In the genomic region with DNA sequence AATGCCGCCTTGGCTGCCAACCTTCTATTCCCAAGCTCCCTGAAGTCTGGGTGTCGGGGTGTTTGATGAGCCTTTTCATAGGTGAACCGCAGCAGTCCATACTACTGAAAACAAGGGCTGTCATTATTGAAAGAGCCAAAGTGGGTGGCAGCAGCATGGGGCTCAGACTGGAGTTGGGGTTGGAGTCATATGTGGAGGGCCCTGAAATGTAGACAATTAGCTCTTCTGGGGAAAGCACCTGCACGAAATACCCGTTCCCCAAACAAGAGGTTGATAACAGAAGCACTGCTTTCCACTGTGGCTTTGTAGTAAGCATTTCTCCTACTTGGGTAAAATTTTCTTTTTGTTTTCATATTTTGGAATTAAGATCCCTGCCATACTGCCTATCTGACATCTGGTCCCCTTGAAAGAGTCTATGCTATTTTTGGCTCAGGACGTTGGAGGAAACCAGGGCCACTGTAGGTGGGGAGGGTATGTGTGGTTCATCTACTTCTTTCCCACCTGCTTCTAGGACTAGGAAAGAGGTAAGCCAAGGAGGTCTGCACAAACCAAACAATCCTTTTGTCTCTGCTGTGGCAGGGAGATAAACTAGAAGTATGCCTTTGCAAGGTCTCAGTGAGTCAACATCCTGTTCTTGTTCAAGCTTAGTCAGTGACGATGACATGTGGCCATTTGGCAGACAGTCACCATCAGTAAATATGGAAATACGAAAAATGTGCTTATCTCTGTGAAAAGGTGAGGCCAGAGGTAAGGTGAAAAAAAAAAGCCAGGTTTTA, we compare ENCODE assay signal across 1 cellular context.
TF ChIP-seq lines count a peak whose summit lies in the region.

No MANE protein-coding gene starts in this region.

TF ChIP-seq in K562, 482 proteins besides CTCF, POLR2A, EP300 and RAD21 (continued from another document):
- TF ChIP-seq POLR2AphosphoS5 (IDR thresholded peaks at IDR 0.05; ENCODE audit: control insufficient read depth, insufficient read depth, low read depth, low read length) (peak; percentile 33; the same call in 1 of the 2 replicates), MLX (CRISPR knock-in tag; conservative IDR thresholded peaks at IDR 0.05) (no peak), SIN3A (IDR thresholded peaks at IDR 0.05; ENCODE audit: borderline replicate concordance in 2 of 2, control insufficient read depth in 1 of 2, low read depth in 2 of 2, low read length in 2 of 2) (no peak), TAL1 (IDR thresholded peaks at IDR 0.05) (peak; percentile 62; the same call in 1 of the 2 replicates), CCAR2 (IDR thresholded peaks at IDR 0.05; ENCODE audit: low read depth, low read length) (no peak), ERF (CRISPR knock-in tag; IDR thresholded peaks at IDR 0.05) (no peak), RFX7 (CRISPR knock-in tag; IDR thresholded peaks at IDR 0.05) (no peak), CREM (IDR thresholded peaks at IDR 0.05; ENCODE audit: low read depth) (peak; percentile 11; the same call in 1 of the 2 replicates), KDM4B (IDR thresholded peaks at IDR 0.05; ENCODE audit: borderline replicate concordance in 2 of 2, low read depth in 1 of 2) (no peak), TAF7 (tag; IDR thresholded peaks at IDR 0.05) (no peak), MEIS2 (IDR thresholded peaks at IDR 0.05; ENCODE audit: partially characterized antibody) (peak; percentile 26), ZZZ3 (IDR thresholded peaks at IDR 0.05) (no peak), CREB1 (IDR thresholded peaks at IDR 0.05) (0 out of 2 replicates have a peak, but pooled peaks have one; percentile 22), CREB1 (CRISPR knock-in tag; IDR thresholded peaks at IDR 0.05) (no peak), ZNF695 (CRISPR knock-in tag; IDR thresholded peaks at IDR 0.05) (no peak), MAFK (IDR thresholded peaks at IDR 0.05; ENCODE audit: low read length) (no peak), KDM5B (IDR thresholded peaks at IDR 0.05; ENCODE audit: insufficient replicate concordance, low read depth, low read length) (no peak), ZNF79 (CRISPR knock-in tag; IDR thresholded peaks at IDR 0.05; ENCODE audit: low read depth) (no peak), ZBED1 (IDR thresholded peaks at IDR 0.05) (no peak), TRIM24 (IDR thresholded peaks at IDR 0.05) (0 out of 4 replicates have a peak, but pooled peaks of 1 of the 2 experiments have one; percentile 26), KAT2B (IDR thresholded peaks at IDR 0.05; ENCODE audit: low read depth, low read length) (no peak), NFIC (IDR thresholded peaks at IDR 0.05) (0 out of 2 replicates have a peak, but pooled peaks have one; percentile 26), SOX6 (IDR thresholded peaks at IDR 0.05) (peak; percentile 24; the same call in 1 of the 2 replicates), ZNF589 (CRISPR knock-in tag; IDR thresholded peaks at IDR 0.05; ENCODE audit: low read depth) (0 out of 2 replicates have a peak, but pooled peaks have one; percentile 24), NFIX (CRISPR knock-in tag; IDR thresholded peaks at IDR 0.05; ENCODE audit: low read depth) (no peak), ZNF324 (CRISPR knock-in tag; IDR thresholded peaks at IDR 0.05) (no peak), DPF2 (IDR thresholded peaks at IDR 0.05) (peak; percentile 58), SP2 (IDR thresholded peaks at IDR 0.05; ENCODE audit: extremely low read depth, low read depth, low read length, poor library complexity, severe bottlenecking) (no peak), TCF3 (CRISPR knock-in tag; IDR thresholded peaks at IDR 0.05) (peak; percentile 75), ARID1B (IDR thresholded peaks at IDR 0.05) (peak; percentile 72; the same call in 1 of the 2 replicates), HDGF (IDR thresholded peaks at IDR 0.05) (no peak), NCOR1 (IDR thresholded peaks at IDR 0.05) (0 out of 2 replicates have a peak, but pooled peaks have one; percentile 35), KLF10 (CRISPR knock-in tag; IDR thresholded peaks at IDR 0.05) (no peak), YBX1 (IDR thresholded peaks at IDR 0.05) (no peak), SETDB1 (IDR thresholded peaks at IDR 0.05; ENCODE audit: low read length) (no peak), TEAD4 (IDR thresholded peaks at IDR 0.05; ENCODE audit: low read length) (peak; percentile 61), TEAD4 (CRISPR knock-in tag; IDR thresholded peaks at IDR 0.05; ENCODE audit: borderline replicate concordance) (no peak), HMG20B (CRISPR knock-in tag; IDR thresholded peaks at IDR 0.05) (no peak), CBFA2T2 (conservative IDR thresholded peaks at IDR 0.05) (peak; percentile 70), DMBX1 (CRISPR knock-in tag; IDR thresholded peaks at IDR 0.05; ENCODE audit: borderline replicate concordance) (no peak), JUND (IDR thresholded peaks at IDR 0.05; ENCODE audit: borderline replicate concordance, low read depth, low read length) (peak; percentile 6; the same call in 1 of the 2 replicates), JUND (tag; IDR thresholded peaks at IDR 0.05; ENCODE audit: borderline replicate concordance, low read depth, low read length) (no peak), EP400 (IDR thresholded peaks at IDR 0.05) (no peak), ZNF232 (CRISPR knock-in tag; IDR thresholded peaks at IDR 0.05) (no peak), XRCC3 (IDR thresholded peaks at IDR 0.05) (no peak), ZNF212 (CRISPR knock-in tag; IDR thresholded peaks at IDR 0.05) (no peak), ELF1 (tag; IDR thresholded peaks at IDR 0.05) (no peak), HDAC6 (IDR thresholded peaks at IDR 0.05; ENCODE audit: low read depth, low read length) (no peak), ZNF639 (CRISPR knock-in tag; conservative IDR thresholded peaks at IDR 0.05 in 1 of 2, IDR thresholded peaks at IDR 0.05 in 1 of 2) (no peak), ZSCAN29 (IDR thresholded peaks at IDR 0.05) (no peak), FOSL1 (tag; conservative IDR thresholded peaks at IDR 0.05) (peak; percentile 89), ZEB2 (IDR thresholded peaks at IDR 0.05) (0 out of 2 replicates have a peak, but pooled peaks have one; percentile 24), HOXB6 (CRISPR knock-in tag; IDR thresholded peaks at IDR 0.05; ENCODE audit: borderline replicate concordance) (no peak)
- TF ChIP-seq, protein P1, sequence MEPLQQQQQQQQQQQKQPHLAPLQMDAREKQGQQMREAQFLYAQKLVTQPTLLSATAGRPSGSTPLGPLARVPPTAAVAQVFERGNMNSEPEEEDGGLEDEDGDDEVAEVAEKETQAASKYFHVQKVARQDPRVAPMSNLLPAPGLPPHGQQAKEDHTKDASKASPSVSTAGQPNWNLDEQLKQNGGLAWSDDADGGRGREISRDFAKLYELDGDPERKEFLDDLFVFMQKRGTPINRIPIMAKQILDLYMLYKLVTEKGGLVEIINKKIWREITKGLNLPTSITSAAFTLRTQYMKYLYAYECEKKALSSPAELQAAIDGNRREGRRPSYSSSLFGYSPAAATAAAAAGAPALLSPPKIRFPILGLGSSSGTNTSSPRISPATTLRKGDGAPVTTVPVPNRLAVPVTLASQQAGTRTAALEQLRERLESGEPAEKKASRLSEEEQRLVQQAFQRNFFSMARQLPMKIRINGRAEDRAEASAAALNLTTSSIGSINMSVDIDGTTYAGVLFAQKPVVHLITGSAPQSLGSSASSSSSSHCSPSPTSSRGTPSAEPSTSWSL (CRISPR knock-in tag; IDR thresholded peaks at IDR 0.05; ENCODE audit: borderline replicate concordance) = no peak
- TF ChIP-seq, protein P2, sequence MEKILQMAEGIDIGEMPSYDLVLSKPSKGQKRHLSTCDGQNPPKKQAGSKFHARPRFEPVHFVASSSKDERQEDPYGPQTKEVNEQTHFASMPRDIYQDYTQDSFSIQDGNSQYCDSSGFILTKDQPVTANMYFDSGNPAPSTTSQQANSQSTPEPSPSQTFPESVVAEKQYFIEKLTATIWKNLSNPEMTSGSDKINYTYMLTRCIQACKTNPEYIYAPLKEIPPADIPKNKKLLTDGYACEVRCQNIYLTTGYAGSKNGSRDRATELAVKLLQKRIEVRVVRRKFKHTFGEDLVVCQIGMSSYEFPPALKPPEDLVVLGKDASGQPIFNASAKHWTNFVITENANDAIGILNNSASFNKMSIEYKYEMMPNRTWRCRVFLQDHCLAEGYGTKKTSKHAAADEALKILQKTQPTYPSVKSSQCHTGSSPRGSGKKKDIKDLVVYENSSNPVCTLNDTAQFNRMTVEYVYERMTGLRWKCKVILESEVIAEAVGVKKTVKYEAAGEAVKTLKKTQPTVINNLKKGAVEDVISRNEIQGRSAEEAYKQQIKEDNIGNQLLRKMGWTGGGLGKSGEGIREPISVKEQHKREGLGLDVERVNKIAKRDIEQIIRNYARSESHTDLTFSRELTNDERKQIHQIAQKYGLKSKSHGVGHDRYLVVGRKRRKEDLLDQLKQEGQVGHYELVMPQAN (IDR thresholded peaks at IDR 0.05; ENCODE audit: borderline replicate concordance) = no peak
- TF ChIP-seq, protein P3, sequence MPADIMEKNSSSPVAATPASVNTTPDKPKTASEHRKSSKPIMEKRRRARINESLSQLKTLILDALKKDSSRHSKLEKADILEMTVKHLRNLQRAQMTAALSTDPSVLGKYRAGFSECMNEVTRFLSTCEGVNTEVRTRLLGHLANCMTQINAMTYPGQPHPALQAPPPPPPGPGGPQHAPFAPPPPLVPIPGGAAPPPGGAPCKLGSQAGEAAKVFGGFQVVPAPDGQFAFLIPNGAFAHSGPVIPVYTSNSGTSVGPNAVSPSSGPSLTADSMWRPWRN (IDR thresholded peaks at IDR 0.05; ENCODE audit: low read depth) = no peak
- TF ChIP-seq, protein P4, sequence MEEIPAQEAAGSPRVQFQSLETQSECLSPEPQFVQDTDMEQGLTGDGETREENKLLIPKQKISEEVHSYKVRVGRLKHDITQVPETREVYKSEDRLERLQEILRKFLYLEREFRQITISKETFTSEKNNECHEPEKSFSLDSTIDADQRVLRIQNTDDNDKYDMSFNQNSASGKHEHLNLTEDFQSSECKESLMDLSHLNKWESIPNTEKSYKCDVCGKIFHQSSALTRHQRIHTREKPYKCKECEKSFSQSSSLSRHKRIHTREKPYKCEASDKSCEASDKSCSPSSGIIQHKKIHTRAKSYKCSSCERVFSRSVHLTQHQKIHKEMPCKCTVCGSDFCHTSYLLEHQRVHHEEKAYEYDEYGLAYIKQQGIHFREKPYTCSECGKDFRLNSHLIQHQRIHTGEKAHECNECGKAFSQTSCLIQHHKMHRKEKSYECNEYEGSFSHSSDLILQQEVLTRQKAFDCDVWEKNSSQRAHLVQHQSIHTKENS (CRISPR knock-in tag; IDR thresholded peaks at IDR 0.05) = no peak
- TF ChIP-seq, protein P5, sequence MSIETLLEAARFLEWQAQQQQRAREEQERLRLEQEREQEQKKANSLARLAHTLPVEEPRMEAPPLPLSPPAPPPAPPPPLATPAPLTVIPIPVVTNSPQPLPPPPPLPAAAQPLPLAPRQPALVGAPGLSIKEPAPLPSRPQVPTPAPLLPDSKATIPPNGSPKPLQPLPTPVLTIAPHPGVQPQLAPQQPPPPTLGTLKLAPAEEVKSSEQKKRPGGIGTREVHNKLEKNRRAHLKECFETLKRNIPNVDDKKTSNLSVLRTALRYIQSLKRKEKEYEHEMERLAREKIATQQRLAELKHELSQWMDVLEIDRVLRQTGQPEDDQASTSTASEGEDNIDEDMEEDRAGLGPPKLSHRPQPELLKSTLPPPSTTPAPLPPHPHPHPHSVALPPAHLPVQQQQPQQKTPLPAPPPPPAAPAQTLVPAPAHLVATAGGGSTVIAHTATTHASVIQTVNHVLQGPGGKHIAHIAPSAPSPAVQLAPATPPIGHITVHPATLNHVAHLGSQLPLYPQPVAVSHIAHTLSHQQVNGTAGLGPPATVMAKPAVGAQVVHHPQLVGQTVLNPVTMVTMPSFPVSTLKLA (conservative IDR thresholded peaks at IDR 0.05) = no peak
- TF ChIP-seq, protein P6, sequence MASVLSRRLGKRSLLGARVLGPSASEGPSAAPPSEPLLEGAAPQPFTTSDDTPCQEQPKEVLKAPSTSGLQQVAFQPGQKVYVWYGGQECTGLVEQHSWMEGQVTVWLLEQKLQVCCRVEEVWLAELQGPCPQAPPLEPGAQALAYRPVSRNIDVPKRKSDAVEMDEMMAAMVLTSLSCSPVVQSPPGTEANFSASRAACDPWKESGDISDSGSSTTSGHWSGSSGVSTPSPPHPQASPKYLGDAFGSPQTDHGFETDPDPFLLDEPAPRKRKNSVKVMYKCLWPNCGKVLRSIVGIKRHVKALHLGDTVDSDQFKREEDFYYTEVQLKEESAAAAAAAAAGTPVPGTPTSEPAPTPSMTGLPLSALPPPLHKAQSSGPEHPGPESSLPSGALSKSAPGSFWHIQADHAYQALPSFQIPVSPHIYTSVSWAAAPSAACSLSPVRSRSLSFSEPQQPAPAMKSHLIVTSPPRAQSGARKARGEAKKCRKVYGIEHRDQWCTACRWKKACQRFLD (CRISPR knock-in tag; IDR thresholded peaks at IDR 0.05) = no peak
